Comparison of ENCODE assay signal across 1 cellular context in the genomic region with DNA sequence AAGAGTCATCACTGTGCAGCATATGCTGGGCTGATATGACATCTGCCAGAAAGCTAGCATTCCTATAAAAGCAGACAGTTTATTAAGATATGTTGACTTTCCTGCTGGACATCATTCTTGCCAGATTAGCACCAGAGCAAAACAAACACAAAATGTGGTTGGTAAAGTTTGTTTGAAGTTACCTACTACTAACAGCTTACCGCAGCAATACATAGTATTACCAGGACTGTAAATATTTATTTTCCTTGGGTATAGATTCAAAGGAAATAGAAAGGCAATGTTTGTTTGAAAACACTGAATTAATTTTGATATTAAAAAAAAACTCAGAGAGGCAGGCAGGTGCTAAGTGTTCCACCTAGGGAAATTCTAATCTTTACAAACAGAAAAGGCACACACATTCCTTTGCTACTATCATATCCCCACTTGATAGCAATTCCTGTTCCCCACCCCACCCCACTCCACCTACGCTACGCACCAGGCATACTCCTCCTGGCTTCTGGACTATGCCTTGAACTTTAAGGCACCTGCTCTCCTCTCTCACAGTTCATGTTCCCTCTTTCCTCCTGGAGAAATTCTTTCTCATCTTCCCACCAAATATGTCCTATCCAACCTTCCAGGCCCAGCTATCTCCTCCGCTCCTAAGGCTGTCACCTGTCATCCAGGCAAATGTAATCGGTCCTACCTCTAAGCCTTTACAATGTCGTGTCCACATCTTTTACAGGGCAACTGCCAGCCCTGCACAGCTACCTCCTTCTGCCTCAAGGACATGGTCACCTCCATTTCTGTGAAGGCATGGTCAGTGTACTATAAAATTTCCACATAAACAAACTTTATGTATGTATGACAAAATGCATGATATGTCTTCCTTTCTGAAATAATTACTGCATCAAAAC.
TF ChIP-seq lines count a peak whose summit lies in the region.

No MANE protein-coding gene starts in this region.

TF ChIP-seq in HepG2, 621 proteins besides CTCF, POLR2A, EP300 and RAD21 (continued from another document and continues in another):
- TF ChIP-seq, protein P1, sequence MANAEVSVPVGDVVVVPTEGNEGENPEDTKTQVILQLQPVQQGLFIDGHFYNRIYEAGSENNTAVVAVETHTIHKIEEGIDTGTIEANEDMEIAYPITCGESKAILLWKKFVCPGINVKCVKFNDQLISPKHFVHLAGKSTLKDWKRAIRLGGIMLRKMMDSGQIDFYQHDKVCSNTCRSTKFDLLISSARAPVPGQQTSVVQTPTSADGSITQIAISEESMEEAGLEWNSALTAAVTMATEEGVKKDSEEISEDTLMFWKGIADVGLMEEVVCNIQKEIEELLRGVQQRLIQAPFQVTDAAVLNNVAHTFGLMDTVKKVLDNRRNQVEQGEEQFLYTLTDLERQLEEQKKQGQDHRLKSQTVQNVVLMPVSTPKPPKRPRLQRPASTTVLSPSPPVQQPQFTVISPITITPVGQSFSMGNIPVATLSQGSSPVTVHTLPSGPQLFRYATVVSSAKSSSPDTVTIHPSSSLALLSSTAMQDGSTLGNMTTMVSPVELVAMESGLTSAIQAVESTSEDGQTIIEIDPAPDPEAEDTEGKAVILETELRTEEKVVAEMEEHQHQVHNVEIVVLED (CRISPR knock-in tag; IDR thresholded peaks at IDR 0.05; ENCODE audit: borderline replicate concordance) = no peak
- TF ChIP-seq, protein P2, sequence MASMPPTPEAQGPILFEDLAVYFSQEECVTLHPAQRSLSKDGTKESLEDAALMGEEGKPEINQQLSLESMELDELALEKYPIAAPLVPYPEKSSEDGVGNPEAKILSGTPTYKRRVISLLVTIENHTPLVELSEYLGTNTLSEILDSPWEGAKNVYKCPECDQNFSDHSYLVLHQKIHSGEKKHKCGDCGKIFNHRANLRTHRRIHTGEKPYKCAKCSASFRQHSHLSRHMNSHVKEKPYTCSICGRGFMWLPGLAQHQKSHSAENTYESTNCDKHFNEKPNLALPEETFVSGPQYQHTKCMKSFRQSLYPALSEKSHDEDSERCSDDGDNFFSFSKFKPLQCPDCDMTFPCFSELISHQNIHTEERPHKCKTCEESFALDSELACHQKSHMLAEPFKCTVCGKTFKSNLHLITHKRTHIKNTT (CRISPR knock-in tag; IDR thresholded peaks at IDR 0.05) = no peak
- TF ChIP-seq, protein P3, sequence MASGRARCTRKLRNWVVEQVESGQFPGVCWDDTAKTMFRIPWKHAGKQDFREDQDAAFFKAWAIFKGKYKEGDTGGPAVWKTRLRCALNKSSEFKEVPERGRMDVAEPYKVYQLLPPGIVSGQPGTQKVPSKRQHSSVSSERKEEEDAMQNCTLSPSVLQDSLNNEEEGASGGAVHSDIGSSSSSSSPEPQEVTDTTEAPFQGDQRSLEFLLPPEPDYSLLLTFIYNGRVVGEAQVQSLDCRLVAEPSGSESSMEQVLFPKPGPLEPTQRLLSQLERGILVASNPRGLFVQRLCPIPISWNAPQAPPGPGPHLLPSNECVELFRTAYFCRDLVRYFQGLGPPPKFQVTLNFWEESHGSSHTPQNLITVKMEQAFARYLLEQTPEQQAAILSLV (CRISPR knock-in tag; IDR thresholded peaks at IDR 0.05; ENCODE audit: borderline replicate concordance) = no peak
- TF ChIP-seq ZNF205 (CRISPR knock-in tag; IDR thresholded peaks at IDR 0.05) (0 out of 2 replicates have a peak, but pooled peaks have one; percentile 25), ZKSCAN5 (CRISPR knock-in tag; IDR thresholded peaks at IDR 0.05) (no peak), ZNF761 (CRISPR knock-in tag; conservative IDR thresholded peaks at IDR 0.05) (no peak), SMC3 (IDR thresholded peaks at IDR 0.05; ENCODE audit: low read length) (no peak), ZNF776 (CRISPR knock-in tag; IDR thresholded peaks at IDR 0.05) (no peak), ZNF343 (CRISPR knock-in tag; IDR thresholded peaks at IDR 0.05) (no peak), SOX13 (IDR thresholded peaks at IDR 0.05) (no peak), SOX13 (CRISPR knock-in tag; conservative IDR thresholded peaks at IDR 0.05 in 1 of 2, IDR thresholded peaks at IDR 0.05 in 1 of 2) (peak in 1 of 2 experiments; percentile 59; a peak in 1 of 4 replicates), TMF1 (CRISPR knock-in tag; IDR thresholded peaks at IDR 0.05; ENCODE audit: low read depth) (no peak), ARNT (IDR thresholded peaks at IDR 0.05) (no peak), YY1 (IDR thresholded peaks at IDR 0.05; ENCODE audit: insufficient read depth, insufficient replicate concordance, low read depth, low read length) (no peak), FOSL2 (CRISPR knock-in tag; IDR thresholded peaks at IDR 0.05) (peak; percentile 43; the same call in 1 of the 2 replicates), STAT5B (CRISPR knock-in tag; IDR thresholded peaks at IDR 0.05) (no peak), TCF12 (IDR thresholded peaks at IDR 0.05) (no peak), TCF12 (CRISPR knock-in tag; IDR thresholded peaks at IDR 0.05) (no peak), ZNF772 (CRISPR knock-in tag; IDR thresholded peaks at IDR 0.05) (no peak), ELF3 (CRISPR knock-in tag; IDR thresholded peaks at IDR 0.05) (0 out of 2 replicates have a peak, but pooled peaks have one; percentile 50), GATA4 (IDR thresholded peaks at IDR 0.05; ENCODE audit: borderline replicate concordance, low read depth) (no peak), NR2F6 (IDR thresholded peaks at IDR 0.05) (no peak; the same call in 1 of the 2 replicates), NR2F6 (CRISPR knock-in tag; IDR thresholded peaks at IDR 0.05) (peak; percentile 54; the same call in 1 of the 2 replicates), MED1 (CRISPR knock-in tag; IDR thresholded peaks at IDR 0.05) (0 out of 2 replicates have a peak, but pooled peaks have one; percentile 28), ZMYM4 (CRISPR knock-in tag; IDR thresholded peaks at IDR 0.05) (no peak), ZNF101 (CRISPR knock-in tag; IDR thresholded peaks at IDR 0.05; ENCODE audit: borderline replicate concordance, low read depth) (no peak), U2AF1 (optimal IDR thresholded peaks at IDR 0.05; ENCODE audit: low read depth, low read length) (no peak), HMG20A (CRISPR knock-in tag; IDR thresholded peaks at IDR 0.05; ENCODE audit: borderline replicate concordance) (peak; percentile 94), DPF2 (CRISPR knock-in tag; IDR thresholded peaks at IDR 0.05; ENCODE audit: borderline replicate concordance, low read depth) (no peak), RFXANK (CRISPR knock-in tag; IDR thresholded peaks at IDR 0.05) (no peak), ZNF234 (CRISPR knock-in tag; conservative IDR thresholded peaks at IDR 0.05) (no peak), ZNF501 (CRISPR knock-in tag; IDR thresholded peaks at IDR 0.05) (no peak), YEATS4 (CRISPR knock-in tag; IDR thresholded peaks at IDR 0.05; ENCODE audit: borderline replicate concordance) (no peak), RARG (CRISPR knock-in tag; IDR thresholded peaks at IDR 0.05; ENCODE audit: low read depth) (no peak), HNRNPLL (IDR thresholded peaks at IDR 0.05; ENCODE audit: low read depth, low read length, poor library complexity, severe bottlenecking) (no peak), MXI1 (IDR thresholded peaks at IDR 0.05; ENCODE audit: borderline replicate concordance, low read depth, low read length) (no peak), NAIF1 (CRISPR knock-in tag; IDR thresholded peaks at IDR 0.05; ENCODE audit: borderline replicate concordance) (no peak), ZNF879 (CRISPR knock-in tag; IDR thresholded peaks at IDR 0.05) (no peak), ZNF556 (CRISPR knock-in tag; IDR thresholded peaks at IDR 0.05; ENCODE audit: borderline replicate concordance) (no peak)
- TF ChIP-seq, protein P4, sequence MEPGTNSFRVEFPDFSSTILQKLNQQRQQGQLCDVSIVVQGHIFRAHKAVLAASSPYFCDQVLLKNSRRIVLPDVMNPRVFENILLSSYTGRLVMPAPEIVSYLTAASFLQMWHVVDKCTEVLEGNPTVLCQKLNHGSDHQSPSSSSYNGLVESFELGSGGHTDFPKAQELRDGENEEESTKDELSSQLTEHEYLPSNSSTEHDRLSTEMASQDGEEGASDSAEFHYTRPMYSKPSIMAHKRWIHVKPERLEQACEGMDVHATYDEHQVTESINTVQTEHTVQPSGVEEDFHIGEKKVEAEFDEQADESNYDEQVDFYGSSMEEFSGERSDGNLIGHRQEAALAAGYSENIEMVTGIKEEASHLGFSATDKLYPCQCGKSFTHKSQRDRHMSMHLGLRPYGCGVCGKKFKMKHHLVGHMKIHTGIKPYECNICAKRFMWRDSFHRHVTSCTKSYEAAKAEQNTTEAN (CRISPR knock-in tag; conservative IDR thresholded peaks at IDR 0.05) = no peak
- TF ChIP-seq, protein P5, sequence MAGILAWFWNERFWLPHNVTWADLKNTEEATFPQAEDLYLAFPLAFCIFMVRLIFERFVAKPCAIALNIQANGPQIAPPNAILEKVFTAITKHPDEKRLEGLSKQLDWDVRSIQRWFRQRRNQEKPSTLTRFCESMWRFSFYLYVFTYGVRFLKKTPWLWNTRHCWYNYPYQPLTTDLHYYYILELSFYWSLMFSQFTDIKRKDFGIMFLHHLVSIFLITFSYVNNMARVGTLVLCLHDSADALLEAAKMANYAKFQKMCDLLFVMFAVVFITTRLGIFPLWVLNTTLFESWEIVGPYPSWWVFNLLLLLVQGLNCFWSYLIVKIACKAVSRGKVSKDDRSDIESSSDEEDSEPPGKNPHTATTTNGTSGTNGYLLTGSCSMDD (CRISPR knock-in tag; IDR thresholded peaks at IDR 0.05) = no peak
- TF ChIP-seq, protein P6, sequence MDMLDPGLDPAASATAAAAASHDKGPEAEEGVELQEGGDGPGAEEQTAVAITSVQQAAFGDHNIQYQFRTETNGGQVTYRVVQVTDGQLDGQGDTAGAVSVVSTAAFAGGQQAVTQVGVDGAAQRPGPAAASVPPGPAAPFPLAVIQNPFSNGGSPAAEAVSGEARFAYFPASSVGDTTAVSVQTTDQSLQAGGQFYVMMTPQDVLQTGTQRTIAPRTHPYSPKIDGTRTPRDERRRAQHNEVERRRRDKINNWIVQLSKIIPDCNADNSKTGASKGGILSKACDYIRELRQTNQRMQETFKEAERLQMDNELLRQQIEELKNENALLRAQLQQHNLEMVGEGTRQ (IDR thresholded peaks at IDR 0.05; ENCODE audit: low read depth, low read length) = no peak
- TF ChIP-seq, protein P6 (CRISPR knock-in tag; IDR thresholded peaks at IDR 0.05; ENCODE audit: borderline replicate concordance) = no peak
- TF ChIP-seq, protein P7, sequence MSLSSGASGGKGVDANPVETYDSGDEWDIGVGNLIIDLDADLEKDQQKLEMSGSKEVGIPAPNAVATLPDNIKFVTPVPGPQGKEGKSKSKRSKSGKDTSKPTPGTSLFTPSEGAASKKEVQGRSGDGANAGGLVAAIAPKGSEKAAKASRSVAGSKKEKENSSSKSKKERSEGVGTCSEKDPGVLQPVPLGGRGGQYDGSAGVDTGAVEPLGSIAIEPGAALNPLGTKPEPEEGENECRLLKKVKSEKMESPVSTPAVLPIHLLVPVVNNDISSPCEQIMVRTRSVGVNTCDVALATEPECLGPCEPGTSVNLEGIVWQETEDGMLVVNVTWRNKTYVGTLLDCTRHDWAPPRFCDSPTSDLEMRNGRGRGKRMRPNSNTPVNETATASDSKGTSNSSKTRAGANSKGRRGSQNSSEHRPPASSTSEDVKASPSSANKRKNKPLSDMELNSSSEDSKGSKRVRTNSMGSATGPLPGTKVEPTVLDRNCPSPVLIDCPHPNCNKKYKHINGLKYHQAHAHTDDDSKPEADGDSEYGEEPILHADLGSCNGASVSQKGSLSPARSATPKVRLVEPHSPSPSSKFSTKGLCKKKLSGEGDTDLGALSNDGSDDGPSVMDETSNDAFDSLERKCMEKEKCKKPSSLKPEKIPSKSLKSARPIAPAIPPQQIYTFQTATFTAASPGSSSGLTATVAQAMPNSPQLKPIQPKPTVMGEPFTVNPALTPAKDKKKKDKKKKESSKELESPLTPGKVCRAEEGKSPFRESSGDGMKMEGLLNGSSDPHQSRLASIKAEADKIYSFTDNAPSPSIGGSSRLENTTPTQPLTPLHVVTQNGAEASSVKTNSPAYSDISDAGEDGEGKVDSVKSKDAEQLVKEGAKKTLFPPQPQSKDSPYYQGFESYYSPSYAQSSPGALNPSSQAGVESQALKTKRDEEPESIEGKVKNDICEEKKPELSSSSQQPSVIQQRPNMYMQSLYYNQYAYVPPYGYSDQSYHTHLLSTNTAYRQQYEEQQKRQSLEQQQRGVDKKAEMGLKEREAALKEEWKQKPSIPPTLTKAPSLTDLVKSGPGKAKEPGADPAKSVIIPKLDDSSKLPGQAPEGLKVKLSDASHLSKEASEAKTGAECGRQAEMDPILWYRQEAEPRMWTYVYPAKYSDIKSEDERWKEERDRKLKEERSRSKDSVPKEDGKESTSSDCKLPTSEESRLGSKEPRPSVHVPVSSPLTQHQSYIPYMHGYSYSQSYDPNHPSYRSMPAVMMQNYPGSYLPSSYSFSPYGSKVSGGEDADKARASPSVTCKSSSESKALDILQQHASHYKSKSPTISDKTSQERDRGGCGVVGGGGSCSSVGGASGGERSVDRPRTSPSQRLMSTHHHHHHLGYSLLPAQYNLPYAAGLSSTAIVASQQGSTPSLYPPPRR (CRISPR knock-in tag; IDR thresholded peaks at IDR 0.05; ENCODE audit: borderline replicate concordance) = peak; percentile 85; the same call in 1 of the 2 replicates
- TF ChIP-seq, protein P8, sequence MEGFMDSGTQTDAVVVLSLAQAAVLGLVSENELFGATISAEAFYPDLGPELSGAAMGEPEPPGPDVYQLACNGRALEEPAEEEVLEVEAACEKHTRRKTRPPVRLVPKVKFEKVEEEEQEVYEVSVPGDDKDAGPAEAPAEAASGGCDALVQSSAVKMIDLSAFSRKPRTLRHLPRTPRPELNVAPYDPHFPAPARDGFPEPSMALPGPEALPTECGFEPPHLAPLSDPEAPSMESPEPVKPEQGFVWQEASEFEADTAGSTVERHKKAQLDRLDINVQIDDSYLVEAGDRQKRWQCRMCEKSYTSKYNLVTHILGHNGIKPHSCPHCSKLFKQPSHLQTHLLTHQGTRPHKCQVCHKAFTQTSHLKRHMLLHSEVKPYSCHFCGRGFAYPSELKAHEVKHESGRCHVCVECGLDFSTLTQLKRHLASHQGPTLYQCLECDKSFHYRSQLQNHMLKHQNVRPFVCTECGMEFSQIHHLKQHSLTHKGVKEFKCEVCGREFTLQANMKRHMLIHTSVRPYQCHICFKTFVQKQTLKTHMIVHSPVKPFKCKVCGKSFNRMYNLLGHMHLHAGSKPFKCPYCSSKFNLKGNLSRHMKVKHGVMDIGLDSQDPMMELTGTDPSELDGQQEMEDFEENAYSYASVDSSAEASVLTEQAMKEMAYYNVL (CRISPR knock-in tag; IDR thresholded peaks at IDR 0.05; ENCODE audit: borderline replicate concordance) = no peak
